ENCODE assay signal across 25 cellular contexts in genomic region chr7:140966561-140967234, GRCh38.
"Had no signal": no experiment of that assay in that cellular context is flagged by ENCODE, and none has a peak within 500 bp of the region (broad histone marks: within the 10 kb centered on the region; RNA-seq: fewer than 3 reads in every experiment).

No MANE protein-coding gene starts in this region.

- H3K36me3 ChIP-seq: breast epithelium, left ventricle myocardium inferior, thoracic aorta had no signal

- H3K27ac ChIP-seq: breast epithelium, left ventricle myocardium inferior, skin epidermis, thoracic aorta had no signal

- H3K4me1 ChIP-seq: breast epithelium, left ventricle myocardium inferior had no signal

- DNase-seq: activated CD4-positive, alpha-beta memory T cell treated with anti-CD3 and anti-CD28 coated beads for 36 hours; activated CD4-positive, alpha-beta T cell treated with anti-CD3 and anti-CD28 coated beads, Interleukin-2, amount 10 ng/mL, durations not matched to agents 24 days and 14 days; activated CD4-positive, CD25-positive, alpha-beta regulatory T cell treated with anti-CD3 and anti-CD28 coated beads, Interleukin-2, amount 50 U/mL, for 72 hours; activated CD8-positive, alpha-beta memory T cell treated with anti-CD3 and anti-CD28 coated beads, Interleukin-2, amount 50 U/mL, for 48 hours; activated gamma-delta T cell; activated naive CD4-positive, alpha-beta T cell treated with anti-CD3 and anti-CD28 coated beads, Interleukin-2, amount 50 U/mL, for 16 hours; activated T-cell treated with anti-CD3 and anti-CD28 coated beads, Interleukin-2, amount 50 U/mL, for 24 hours; amygdala; central memory CD4-positive, alpha-beta T cell; dermis blood vessel endothelial cell; effector CD4-positive, alpha-beta T cell; foreskin fibroblast; left ventricle myocardium inferior; mucosa of descending colon; posterior cingulate gyrus; stimulated activated CD4-positive, alpha-beta T cell treated with anti-CD3 and anti-CD28 coated beads, Interleukin-12 subunit alpha, Interleukin-12 subunit beta, amount 100 ng/mL, for 4 hours; stimulated activated CD4-positive, alpha-beta T cell treated with anti-CD3 and anti-CD28 coated beads, Interleukin-4, amount 100 ng/mL, for 1 hour; T-helper 2 cell; trophoblast cell had no signal

- H3K4me3 ChIP-seq: breast epithelium, left ventricle myocardium inferior, lung, mucosa of descending colon, skin epidermis, thoracic aorta had no signal

- ATAC-seq: mucosa of descending colon; natural killer cell treated with Interleukin-12 subunit alpha and Interleukin-12 subunit beta and Interleukin-15 and Interleukin-18, amount 100 ng/mL, for 72 hours; sciatic nerve had no signal

- H3K27me3 ChIP-seq: breast epithelium had no signal

- H3K9me3 ChIP-seq: breast epithelium, mucosa of descending colon had no signal
